Comparison of ENCODE assay signal across 38 cellular contexts in genomic region chr1:184082541-184082940, GRCh38.
"Had no signal": no experiment of that assay in that cellular context is flagged by ENCODE, and none has a peak within 500 bp of the region (broad histone marks: within the 10 kb centered on the region; RNA-seq: fewer than 3 reads in every experiment).

No MANE protein-coding gene starts in this region.

- ATAC-seq: activated CD8-positive, alpha-beta T cell treated with anti-CD3 and anti-CD28 coated beads for 36 hours; activated naive CD8-positive, alpha-beta T cell treated with anti-CD3 and anti-CD28 coated beads, Interleukin-2, amount 50 U/mL, for 24 hours; activated T-cell treated with anti-CD3 and anti-CD28 coated beads, Interleukin-2, amount 50 U/mL, for 4 hours; activated T-cell treated with anti-CD3 and anti-CD28 coated beads, Interleukin-2, amount 50 U/mL, for 72 hours; activated T-helper 17 cell treated with anti-CD3 and anti-CD28 coated beads, Interleukin-2, amount 50 U/mL, for 72 hours; body of pancreas had no signal

- H3K4me1 Mint-ChIP-seq: activated B cell treated with CpG ODN at 0.5 μM for 24 hours; activated naive CD4-positive, alpha-beta T cell treated with anti-CD3 and anti-CD28 coated beads, Interleukin-2, amount 10 ng/mL, durations not matched to agents 7 days and 5 days; activated naive CD4-positive, alpha-beta T cell treated with anti-CD3 and anti-CD28 coated beads, Interleukin-2, amount 50 U/mL, for 24 hours; activated naive CD8-positive, alpha-beta T cell treated with anti-CD3 and anti-CD28 coated beads, Interleukin-2, amount 10 ng/mL, durations not matched to agents 7 days and 5 days; activated T-helper 17 cell treated with anti-CD3 and anti-CD28 coated beads, Interleukin-2, amount 50 U/mL, for 72 hours had no signal

- H3K27me3 Mint-ChIP-seq: activated B cell treated with CpG ODN at 0.5 μM for 24 hours; activated CD4-positive, alpha-beta memory T cell treated with anti-CD3 and anti-CD28 coated beads for 36 hours; activated CD4-positive, alpha-beta T cell treated with anti-CD3 and anti-CD28 coated beads, Interleukin-2, amount 10 ng/mL, durations not matched to agents 24 days and 14 days; activated CD8-positive, alpha-beta T cell treated with anti-CD3 and anti-CD28 coated beads for 36 hours; activated naive CD4-positive, alpha-beta T cell treated with anti-CD3 and anti-CD28 coated beads, Interleukin-2, amount 10 ng/mL, durations not matched to agents 7 days and 5 days; activated naive CD4-positive, alpha-beta T cell treated with anti-CD3 and anti-CD28 coated beads, Interleukin-2, amount 50 U/mL, for 24 hours; activated naive CD8-positive, alpha-beta T cell; activated naive CD8-positive, alpha-beta T cell treated with anti-CD3 and anti-CD28 coated beads, Interleukin-2, amount 10 ng/mL, durations not matched to agents 7 days and 5 days; activated naive CD8-positive, alpha-beta T cell treated with anti-CD3 and anti-CD28 coated beads, Interleukin-2, amount 50 U/mL, for 24 hours; activated T-helper 17 cell treated with anti-CD3 and anti-CD28 coated beads, Interleukin-2, amount 50 U/mL, for 72 hours had no signal

- H3K27ac ChIP-seq: adrenal gland, body of pancreas, brain microvascular endothelial cell, breast epithelium, VCaP had no signal

- H3K4me3 Mint-ChIP-seq: activated B cell treated with CpG ODN at 0.5 μM for 24 hours; activated CD4-positive, alpha-beta memory T cell treated with anti-CD3 and anti-CD28 coated beads for 36 hours; activated CD4-positive, alpha-beta T cell treated with anti-CD3 and anti-CD28 coated beads, Interleukin-2, amount 10 ng/mL, durations not matched to agents 24 days and 14 days; activated CD8-positive, alpha-beta T cell treated with anti-CD3 and anti-CD28 coated beads for 36 hours; activated naive CD4-positive, alpha-beta T cell treated with anti-CD3 and anti-CD28 coated beads, Interleukin-2, amount 10 ng/mL, durations not matched to agents 7 days and 5 days; activated naive CD4-positive, alpha-beta T cell treated with anti-CD3 and anti-CD28 coated beads, Interleukin-2, amount 50 U/mL, for 24 hours; activated naive CD8-positive, alpha-beta T cell; activated naive CD8-positive, alpha-beta T cell treated with anti-CD3 and anti-CD28 coated beads, Interleukin-2, amount 10 ng/mL, durations not matched to agents 7 days and 5 days; activated naive CD8-positive, alpha-beta T cell treated with anti-CD3 and anti-CD28 coated beads, Interleukin-2, amount 50 U/mL, for 24 hours; activated T-cell treated with anti-CD3 and anti-CD28 coated beads, Interleukin-2, amount 50 U/mL, for 4 hours; activated T-cell treated with anti-CD3 and anti-CD28 coated beads, Interleukin-2, amount 50 U/mL, for 72 hours; activated T-helper 1 cell treated with anti-CD3 and anti-CD28 coated beads, Interleukin-12 subunit alpha, Interleukin-12 subunit beta, Interleukin-2, Interleukin-4 antibody, amounts not matched to agents 30 ng/mL and 10 ng/mL and 1 ng/mL, durations not matched to agents 14 hours and 24 hours and 36 hours; activated T-helper 17 cell treated with anti-CD3 and anti-CD28 coated beads, Interleukin-2, amount 50 U/mL, for 72 hours; T-helper 1 cell treated with Interleukin-12 subunit alpha and Interleukin-12 subunit beta and Interleukin-4 antibody, amounts not matched to agents 30 μg/mL and 1 μg/mL, for 36 hours; T-helper 2 cell treated with Interferon-gamma antibody and Interleukin-4, amounts not matched to agents 5 μg/mL and 100 μg/mL, for 36 hours had no signal

- H3K27ac Mint-ChIP-seq: activated B cell treated with CpG ODN at 0.5 μM for 24 hours; activated CD4-positive, alpha-beta memory T cell treated with anti-CD3 and anti-CD28 coated beads for 36 hours; activated CD4-positive, alpha-beta T cell treated with anti-CD3 and anti-CD28 coated beads, Interleukin-2, amount 10 ng/mL, durations not matched to agents 24 days and 14 days; activated CD8-positive, alpha-beta T cell treated with anti-CD3 and anti-CD28 coated beads for 36 hours; activated naive CD4-positive, alpha-beta T cell treated with anti-CD3 and anti-CD28 coated beads, Interleukin-2, amount 10 ng/mL, durations not matched to agents 7 days and 5 days; activated naive CD4-positive, alpha-beta T cell treated with anti-CD3 and anti-CD28 coated beads, Interleukin-2, amount 50 U/mL, for 24 hours; activated naive CD8-positive, alpha-beta T cell; activated naive CD8-positive, alpha-beta T cell treated with anti-CD3 and anti-CD28 coated beads, Interleukin-2, amount 10 ng/mL, durations not matched to agents 7 days and 5 days; activated naive CD8-positive, alpha-beta T cell treated with anti-CD3 and anti-CD28 coated beads, Interleukin-2, amount 50 U/mL, for 24 hours; activated T-cell treated with anti-CD3 and anti-CD28 coated beads, Interleukin-2, amount 50 U/mL, for 72 hours; activated T-helper 1 cell treated with anti-CD3 and anti-CD28 coated beads, Interleukin-12 subunit alpha, Interleukin-12 subunit beta, Interleukin-2, Interleukin-4 antibody, amounts not matched to agents 30 ng/mL and 10 ng/mL and 1 ng/mL, durations not matched to agents 14 hours and 24 hours and 36 hours; activated T-helper 17 cell treated with anti-CD3 and anti-CD28 coated beads, Interleukin-2, amount 50 U/mL, for 72 hours; T-helper 1 cell treated with Interleukin-12 subunit alpha and Interleukin-12 subunit beta and Interleukin-4 antibody, amounts not matched to agents 30 μg/mL and 1 μg/mL, for 36 hours; T-helper 2 cell treated with Interferon-gamma antibody and Interleukin-4, amounts not matched to agents 5 μg/mL and 100 μg/mL, for 36 hours had no signal

- H3K4me1 ChIP-seq: adrenal gland, body of pancreas, breast epithelium had no signal

- H3K36me3 ChIP-seq: adrenal gland, brain microvascular endothelial cell, breast epithelium had no signal

- DNase-seq: activated B cell treated with CpG ODN at 0.5 μM for 24 hours; activated CD4-positive, alpha-beta memory T cell treated with anti-CD3 and anti-CD28 coated beads for 36 hours; activated CD4-positive, alpha-beta T cell treated with anti-CD3 and anti-CD28 coated beads for 4 hours; activated CD4-positive, alpha-beta T cell treated with anti-CD3 and anti-CD28 coated beads, Interleukin-2, amount 10 ng/mL, durations not matched to agents 24 days and 14 days; activated CD4-positive, alpha-beta T cell treated with anti-CD3 and anti-CD28 coated beads, Interleukin-2, amount 50 U/mL, for 1 hour; activated CD4-positive, alpha-beta T cell treated with anti-CD3 and anti-CD28 coated beads, Interleukin-2, amount 50 U/mL, for 4 hours; activated CD4-positive, CD25-positive, alpha-beta regulatory T cell treated with anti-CD3 and anti-CD28 coated beads, Interleukin-2, amount 50 U/mL, for 72 hours; activated CD8-positive, alpha-beta memory T cell treated with anti-CD3 and anti-CD28 coated beads, Interleukin-2, amount 50 U/mL, for 4 hours; activated CD8-positive, alpha-beta T cell treated with anti-CD3 and anti-CD28 coated beads for 36 hours; activated effector memory CD4-positive, alpha-beta T cell treated with anti-CD3 and anti-CD28 coated beads, Interleukin-2, amount 50 U/mL, for 16 hours; activated naive CD4-positive, alpha-beta T cell treated with anti-CD3 and anti-CD28 coated beads, Interleukin-2, amount 10 ng/mL, durations not matched to agents 7 days and 5 days; activated naive CD4-positive, alpha-beta T cell treated with Interleukin-2 at 50 U/mL for 16 hours; activated naive CD8-positive, alpha-beta T cell treated with anti-CD3 and anti-CD28 coated beads, Interleukin-2, amount 10 ng/mL, durations not matched to agents 7 days and 5 days; activated naive CD8-positive, alpha-beta T cell treated with anti-CD3 and anti-CD28 coated beads, Interleukin-2, amount 50 U/mL, for 24 hours; activated T-cell treated with anti-CD3 and anti-CD28 coated beads for 4 hours; activated T-cell treated with anti-CD3 and anti-CD28 coated beads, Interleukin-2, amount 50 U/mL, for 1 hour; activated T-cell treated with anti-CD3 and anti-CD28 coated beads, Interleukin-2, amount 50 U/mL, for 4 hours; activated T-cell treated with anti-CD3 and anti-CD28 coated beads, Interleukin-2, amount 50 U/mL, for 72 hours; adrenal gland; amniotic stem cell; aorta; body of pancreas; brain microvascular endothelial cell; central memory CD4-positive, alpha-beta T cell; SW 1271; T-helper 1 cell; T-helper 2 cell; T-helper 9 cell had no signal

- FAIRE-seq: astrocyte, TTC549 had no signal

- H3K9me3 ChIP-seq: adrenal gland, body of pancreas, breast epithelium had no signal

- H3K27me3 ChIP-seq: adrenal gland, body of pancreas, brain microvascular endothelial cell, breast epithelium had no signal

- H3K4me3 ChIP-seq: adrenal gland, body of pancreas, breast epithelium had no signal

- H3K9me3 Mint-ChIP-seq: activated B cell treated with CpG ODN at 0.5 μM for 24 hours; activated CD4-positive, alpha-beta memory T cell treated with anti-CD3 and anti-CD28 coated beads for 36 hours; activated CD4-positive, alpha-beta T cell treated with anti-CD3 and anti-CD28 coated beads, Interleukin-2, amount 10 ng/mL, durations not matched to agents 24 days and 14 days; activated CD8-positive, alpha-beta T cell treated with anti-CD3 and anti-CD28 coated beads for 36 hours; activated naive CD4-positive, alpha-beta T cell treated with anti-CD3 and anti-CD28 coated beads, Interleukin-2, amount 10 ng/mL, durations not matched to agents 7 days and 5 days; activated naive CD4-positive, alpha-beta T cell treated with anti-CD3 and anti-CD28 coated beads, Interleukin-2, amount 50 U/mL, for 24 hours; activated naive CD8-positive, alpha-beta T cell treated with anti-CD3 and anti-CD28 coated beads, Interleukin-2, amount 10 ng/mL, durations not matched to agents 7 days and 5 days; activated naive CD8-positive, alpha-beta T cell treated with anti-CD3 and anti-CD28 coated beads, Interleukin-2, amount 50 U/mL, for 24 hours; activated T-cell treated with anti-CD3 and anti-CD28 coated beads, Interleukin-2, amount 50 U/mL, for 4 hours; activated T-helper 17 cell treated with anti-CD3 and anti-CD28 coated beads, Interleukin-2, amount 50 U/mL, for 72 hours; T-helper 1 cell treated with Interleukin-12 subunit alpha and Interleukin-12 subunit beta and Interleukin-4 antibody, amounts not matched to agents 30 μg/mL and 1 μg/mL, for 36 hours; T-helper 2 cell treated with Interferon-gamma antibody and Interleukin-4, amounts not matched to agents 5 μg/mL and 100 μg/mL, for 36 hours had no signal

- H3K36me3 Mint-ChIP-seq: activated naive CD4-positive, alpha-beta T cell treated with anti-CD3 and anti-CD28 coated beads, Interleukin-2, amount 10 ng/mL, durations not matched to agents 7 days and 5 days had no signal
